ENCODE assay signal across 8 cellular contexts in genomic region chr17:28750178-28751047, GRCh38. TPM values are rescaled to one million over a fixed set of nuclear protein-coding genes. Genes with fewer than 3 reads are reported as not detected.
DNase-seq lines count a peak whose midpoint lies in the region; ATAC-seq, FAIRE-seq and TF ChIP-seq lines count a peak whose summit lies in the region.

No MANE protein-coding gene starts in this region.

- peaks cover 4% of the 10 kb centered on the region for H3K36me3 Mint-ChIP-seq in T-cell

- H3K27ac ChIP-seq in heart left ventricle (no peak overlapping the region), prostate gland (peak overlapping the region; percentile 68 to 99)

- peak; percentile 78 for ATAC-seq in HG02642 (IDR thresholded peaks at IDR 0.05; ENCODE audit: poor library complexity, unreplicated experiment)
- ATAC-seq in T-cell (replicated peaks in 1 of 4): peak; percentile 82 to 92 (median 86)
- ATAC-seq in heart left ventricle: peak; percentile 77 to 87 (median 81)

- no peaks in the 10 kb centered on the region for H3K9me3 Mint-ChIP-seq in T-cell

- H3K4me3 ChIP-seq in GM06990 (replicated peaks; ENCODE audit: low read depth, low read length): no peak overlapping the region
- no peak overlapping the region for H3K4me3 ChIP-seq in adipocyte (ENCODE audit: low read length)
- no peak overlapping the region for H3K4me3 ChIP-seq in heart left ventricle
- H3K4me3 ChIP-seq in prostate gland: no peak overlapping the region

- H3K4me1 ChIP-seq in adipocyte (ENCODE audit: control insufficient read depth, insufficient read depth, low read length) (peaks cover 25% of the 10 kb centered on the region), heart left ventricle (peaks cover 0 to 32% (median 20%) of the 10 kb centered on the region in 12 donors), prostate gland (replicated peaks) (peaks cover 26% of the 10 kb centered on the region)

- WGBS in heart left ventricle, 4 donors: 40 to 43% (median 40%) methylated on average over 20 of the region's 20 CpGs
- 19% methylated on average over 20 of the region's 20 CpGs for WGBS in prostate gland

- H3K9me3 ChIP-seq in adipocyte (ENCODE audit: control insufficient read depth, low read length) (no peaks in the 10 kb centered on the region), heart left ventricle (no peaks in the 10 kb centered on the region), prostate gland (no peaks in the 10 kb centered on the region)

- peak overlapping the region in 1 of 2 donors; percentile 58 for H3K27ac Mint-ChIP-seq in T-cell

- H3K27me3 ChIP-seq in GM06990 (replicated peaks; ENCODE audit: control insufficient read depth, insufficient read depth, low read length) (no peaks in the 10 kb centered on the region), adipocyte (replicated peaks; ENCODE audit: control insufficient read depth, insufficient read depth, low read length) (no peaks in the 10 kb centered on the region), heart left ventricle (no peaks in the 10 kb centered on the region), prostate gland (replicated peaks; ENCODE audit: insufficient read depth) (no peaks in the 10 kb centered on the region)

- H3K27me3 Mint-ChIP-seq in T-cell: no peaks in the 10 kb centered on the region

- peak; percentile 75 for DNase-seq in GM06990 (ENCODE audit: extremely low read depth, insufficient read length)
- peak; percentile 93 for DNase-seq in NCI-H1694 (lab: John Stamatoyannopoulos, UW)
- peak; percentile 66 to 90 (median 83) for DNase-seq in T-cell
- peak; percentile 98 for DNase-seq in adipocyte (ENCODE audit: low read depth)
- DNase-seq in heart left ventricle: peak; percentile 88 to 94 (median 91)
- DNase-seq in prostate gland (ENCODE audit: low spot score): peak; percentile 95
- peak; percentile 87 for DNase-seq in urothelium cell line (ENCODE audit: low spot score)

- no peak for TF ChIP-seq POLR2A in heart left ventricle (IDR thresholded peaks at IDR 0.05)
- peak; percentile 16 for TF ChIP-seq POLR2A in prostate gland (IDR thresholded peaks at IDR 0.05)

- peak; percentile 100 for TF ChIP-seq CTCF in GM06990 (IDR thresholded peaks at IDR 0.05; ENCODE audit: insufficient read depth, low read length, poor library complexity, severe bottlenecking)
- peak; percentile 97 to 100 (median 100) for TF ChIP-seq CTCF in heart left ventricle (IDR thresholded peaks at IDR 0.05)
- TF ChIP-seq CTCF in prostate gland (IDR thresholded peaks at IDR 0.05): peak; percentile 98 to 100 (median 99)

- H3K4me1 Mint-ChIP-seq in T-cell: peaks cover 5 to 20% (median 20%) of the 10 kb centered on the region in 3 donors

- POLR2A ChIA-PET in T-cell (lab: Charles Lee): interaction anchor here (1.0 to 1.3 kb wide), 5 partner anchors 21 to 31 kb away, joined by 3 to 10 read pairs (median 4); partner anchors contain the start of genes NEK8 (in 1 of the 2), RPL23A (in 1 of the 2) and TLCD1 (in 1 of the 2)

- H3K36me3 ChIP-seq in GM06990 (ENCODE audit: control insufficient read depth, insufficient read depth, low read length) (peaks cover 46% of the 10 kb centered on the region), adipocyte (ENCODE audit: control insufficient read depth, insufficient read depth, low read length, severe bottlenecking) (peaks cover 26% of the 10 kb centered on the region), heart left ventricle (peaks cover 0 to 20% (median 4%) of the 10 kb centered on the region in 9 donors), prostate gland (peaks cover 5% of the 10 kb centered on the region in 2 donors)

- H3K9ac ChIP-seq in adipocyte (ENCODE audit: low read length): peak overlapping the region; percentile 65

- intact Hi-C loops in heart left ventricle (cut with DNase I) (loop anchor here in 7 of 10 donors (1.0 to 2.0 kb wide), 4 partner anchors 22 to 24 kb away; partner anchors contain the start of genes TLCD1 (in 5 of the 7) and NEK8 (in 1 of the 7)), prostate gland (cut with DNase I) (loop anchor here (2.0 kb wide), 1 partner anchor 24 kb away; the partner anchor contains the start of gene TLCD1)

- CTCF ChIA-PET in T-cell (lab: Charles Lee): interaction anchor here (0.6 to 12.2 kb wide), 14 partner anchors 13 to 212 kb away, joined by 3 to 197 read pairs (median 3); partner anchors contain the start of genes NEK8 (in 2 of the 2), TLCD1 (in 2 of the 2), BLTP2 (in 1 of the 2) and FAM222B (in 1 of the 2)

- FAIRE-seq in urothelium cell line (lab: Jason Lieb, UNC): no peak

- no peak overlapping the region for H3K4me3 Mint-ChIP-seq in T-cell

RNA-seq across cellular contexts. Expression of gene TRAF4, which starts 6.6 kb away (rescaled TPM):
- total RNA-seq in T-cell (100 to 1,000 TPM in 2 of 5 donors, 10 to 100 TPM in 3; 37.5 to 226 (median 42.5) TPM), heart left ventricle (10 to 100 TPM in 1 of 9 donors, 1 to 10 TPM in 8; 1.5 to 11.5 (median 2.7) TPM), prostate gland (10 to 100 TPM; 43.1 to 59.8 TPM)
- polyA plus RNA-seq in heart left ventricle: 1 to 10 TPM; 1.9 to 4.5 TPM

RNA-seq across cellular contexts. Expression of gene NEK8, which starts 21.8 kb away (rescaled TPM):
- total RNA-seq in T-cell: 10 to 100 TPM in 3 of 5 donors, 1 to 10 TPM in 2; 7.7 to 13.6 (median 12.7) TPM
- 1 to 10 TPM in 5 of 9 donors, under 1 TPM in 4; 0.28 to 2.8 (median 1.2) TPM for total RNA-seq in heart left ventricle
- polyA plus RNA-seq in heart left ventricle: 1 to 10 TPM; 1.0 to 1.1 TPM
- 10 to 100 TPM in 1 of 2 donors, 1 to 10 TPM in 1; 5.1 to 13.2 TPM for total RNA-seq in prostate gland

RNA-seq across cellular contexts. Expression of gene TLCD1, which starts 24.4 kb away (rescaled TPM):
- 1 to 10 TPM in 4 of 5 donors, not detected in 1; 1.2 to 1.8 (median 1.3) TPM for total RNA-seq in T-cell
- total RNA-seq in heart left ventricle: 1 to 10 TPM in 7 of 9 donors, under 1 TPM in 2; 0.52 to 4.8 (median 1.7) TPM
- polyA plus RNA-seq in heart left ventricle: 10 to 100 TPM in 1 of 2 donors, 1 to 10 TPM in 1; 2.5 to 11.7 TPM
- total RNA-seq in prostate gland: 10 to 100 TPM in 1 of 2 donors, 1 to 10 TPM in 1; 5.3 to 19.6 TPM

RNA-seq across cellular contexts. Expression of gene RPL23A, which starts 30.6 kb away (rescaled TPM):
- total RNA-seq in T-cell: 1,000 to 10,000 TPM; 2,927 to 3,276 (median 3,036) TPM
- 1,000 to 10,000 TPM in 1 of 9 donors, 100 to 1,000 TPM in 8; 255 to 1,006 (median 869) TPM for total RNA-seq in heart left ventricle
- 1,000 to 10,000 TPM in 1 of 2 donors, 100 to 1,000 TPM in 1; 458 to 1,439 TPM for polyA plus RNA-seq in heart left ventricle
- total RNA-seq in prostate gland: 100 to 1,000 TPM; 417 to 657 TPM

RNA-seq across cellular contexts. Expression of gene RAB34, which starts 32.7 kb away (rescaled TPM):
- total RNA-seq in T-cell (10 to 100 TPM in 3 of 5 donors, 1 to 10 TPM in 2; 7.6 to 82.8 (median 11.0) TPM), heart left ventricle (10 to 100 TPM; 11.5 to 31.7 (median 14.9) TPM), prostate gland (100 to 1,000 TPM; 165 to 181 TPM)
- 10 to 100 TPM; 17.7 to 25.1 TPM for polyA plus RNA-seq in heart left ventricle

Comparison
In these comparisons a context has a peak if more than half of its experiments do, and no peak if none do; other contexts are left out.
1. H3K27ac ChIP-seq: peak in prostate gland (2 of 2); none in heart left ventricle (0 of 12).
2. Peak in every context shown above with its lines, with median percentiles within 50 percentile points of each other: DNase-seq, CTCF ChIP-seq and ATAC-seq.